33 cellular contexts compared by ENCODE assay signal in the genomic region with DNA sequence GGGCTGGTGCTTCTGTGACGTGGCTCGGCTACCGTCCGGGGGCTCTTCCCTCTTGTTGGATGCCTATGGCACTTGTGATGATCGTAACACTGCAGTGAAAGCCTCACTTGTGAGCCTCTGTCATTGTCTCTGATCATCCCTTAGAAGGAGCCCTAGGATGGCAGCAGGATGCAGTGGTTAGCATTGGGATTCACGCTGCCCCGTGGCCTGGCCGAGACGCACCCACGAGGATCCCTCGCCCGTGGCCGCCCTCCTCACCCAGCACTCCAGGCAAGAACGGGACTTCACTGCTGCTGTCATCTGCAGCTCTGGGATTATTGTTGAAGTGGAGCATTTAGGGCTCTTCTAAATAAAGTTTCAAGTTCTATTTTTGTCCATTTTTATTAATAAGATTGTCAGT.
"Had no signal": no experiment of that assay in that cellular context is flagged by ENCODE, and none has a peak within 500 bp of the region (broad histone marks: within the 10 kb centered on the region; RNA-seq: fewer than 3 reads in every experiment).

No MANE protein-coding gene starts in this region.

- H3K9me3 ChIP-seq: esophagus squamous epithelium, mucosa of descending colon, ovary, psoas muscle, testis, tibial artery had no signal

- H3K9me3 Mint-ChIP-seq: effector memory CD8-positive, alpha-beta T cell; stimulated activated effector memory CD8-positive, alpha-beta T cell treated with anti-CD3 and anti-CD28 coated beads, Interleukin-12 subunit alpha, Interleukin-12 subunit beta, amount 100 ng/mL, for 72 hours had no signal

- H3K27me3 ChIP-seq: ovary, testis had no signal

- H3K4me3 Mint-ChIP-seq: dendritic cell treated with granulocyte-macrophage colony-stimulating factor and Interleukin-4, amounts not matched to agents 40 ng/mL and 50 ng/mL, for 4 days; effector memory CD8-positive, alpha-beta T cell; memory B cell; mesothelial cell of epicardium; neural crest cell; stimulated activated effector memory CD8-positive, alpha-beta T cell treated with anti-CD3 and anti-CD28 coated beads, Interleukin-12 subunit alpha, Interleukin-12 subunit beta, amount 100 ng/mL, for 72 hours; type B pancreatic cell had no signal

- H3K27ac Mint-ChIP-seq: dendritic cell treated with granulocyte-macrophage colony-stimulating factor and Interleukin-4, amounts not matched to agents 40 ng/mL and 50 ng/mL, for 4 days; mesothelial cell of epicardium; type B pancreatic cell had no signal

- H3K4me1 ChIP-seq: esophagus squamous epithelium, psoas muscle, testis had no signal

- H3K36me3 Mint-ChIP-seq: memory B cell; mesothelial cell of epicardium; naive B cell; natural killer cell treated with Interleukin-12 subunit alpha and Interleukin-12 subunit beta and Interleukin-15 and Interleukin-18, amount 100 ng/mL, for 72 hours; type B pancreatic cell had no signal

- H3K36me3 ChIP-seq: esophagus squamous epithelium, ovary, tibial artery had no signal

- H3K4me3 ChIP-seq: esophagus squamous epithelium, lung, mucosa of descending colon, ovary, psoas muscle, skin epidermis, testis, tibial artery had no signal

- H3K27me3 Mint-ChIP-seq: memory B cell had no signal

- H3K4me1 Mint-ChIP-seq: mesothelial cell of epicardium, neural crest cell had no signal

- ATAC-seq: left colon, left ventricle myocardium superior, mucosa of descending colon, psoas muscle had no signal

- H3K27ac ChIP-seq: esophagus squamous epithelium, ovary, psoas muscle, skin epidermis, testis, tibial artery had no signal

- DNase-seq: central memory CD4-positive, alpha-beta T cell; effector memory CD8-positive, alpha-beta T cell; erythroblast; esophagus squamous epithelium; foreskin melanocyte; glutamatergic neuron; hypothalamus; immature natural killer cell; islet precursor cell; kidney glomerular epithelial cell; left colon; left ventricle myocardium superior; mucosa of descending colon; naive B cell; ovary; psoas muscle; retina; stimulated activated CD4-positive, alpha-beta T cell treated with anti-CD3 and anti-CD28 coated beads, Interleukin-12 subunit alpha, Interleukin-12 subunit beta, amount 100 ng/mL, for 4 hours; stimulated activated CD4-positive, alpha-beta T cell treated with anti-CD3 and anti-CD28 coated beads, Interleukin-1b, Interleukin-23, amount 100 ng/mL, for 48 hours; stimulated activated CD4-positive, alpha-beta T cell treated with anti-CD3 and anti-CD28 coated beads, Interleukin-4, amount 100 ng/mL, for 1 hour; stimulated activated naive CD4-positive, alpha-beta T cell treated with Interleukin-2 at 50 U/mL for 16 hours; substantia nigra; testis had no signal
